In genomic region chr13:101449971-101450748, GRCh38 we compare ENCODE assay signal across 1 cellular context.
TF ChIP-seq lines count a peak whose summit lies in the region.

No MANE protein-coding gene starts in this region.

TF ChIP-seq in HCT116, 20 proteins besides CTCF, POLR2A, EP300 and RAD21 (continued from another document):
- no peak for TF ChIP-seq ZBTB33 (IDR thresholded peaks at IDR 0.05; ENCODE audit: extremely low read depth, insufficient replicate concordance, low read length)
- TF ChIP-seq CEBPB (IDR thresholded peaks at IDR 0.05; ENCODE audit: low read depth), result peak; percentile 29; the same call in 1 of the 2 replicates
- TF ChIP-seq ZFX (IDR thresholded peaks at IDR 0.05), result no peak
- peak; percentile 50; the same call in 1 of the 2 replicates for TF ChIP-seq FOSL1 (IDR thresholded peaks at IDR 0.05; ENCODE audit: low read depth)
- TF ChIP-seq MAX (IDR thresholded peaks at IDR 0.05), result peak; percentile 37; the same call in 1 of the 2 replicates
- peak; percentile 16; the same call in 1 of the 2 replicates for TF ChIP-seq JUND (IDR thresholded peaks at IDR 0.05)
